In the genomic region with DNA sequence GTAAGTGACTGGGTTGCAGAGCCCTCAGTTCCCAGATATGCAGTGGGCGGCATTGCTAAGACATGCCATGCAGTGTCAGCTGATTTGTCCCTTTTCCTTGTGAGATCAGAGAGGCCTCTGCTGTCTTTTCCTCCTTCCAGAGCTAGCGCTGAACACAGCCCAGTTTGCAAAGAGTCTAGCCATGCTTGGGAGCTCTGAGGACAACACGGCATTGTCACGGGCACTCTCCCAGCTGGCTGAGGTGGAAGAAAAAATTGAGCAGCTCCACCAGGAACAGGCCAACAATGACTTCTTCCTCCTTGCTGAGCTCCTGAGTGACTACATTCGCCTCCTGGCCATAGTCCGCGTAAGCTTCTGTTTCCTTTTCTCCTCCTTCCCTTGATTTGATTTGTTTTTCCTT, we compare ENCODE assay signal across 12 cellular contexts.
"Had no signal": no experiment of that assay in that cellular context is flagged by ENCODE, and none has a peak within 500 bp of the region (broad histone marks: within the 10 kb centered on the region; RNA-seq: fewer than 3 reads in every experiment).

No MANE protein-coding gene starts in this region.

- DNase-seq: activated CD4-positive, CD25-positive, alpha-beta regulatory T cell treated with anti-CD3 and anti-CD28 coated beads, Interleukin-2, amount 50 U/mL, for 72 hours; amniotic stem cell; effector memory CD8-positive, alpha-beta T cell; mesenchymal stem cell; right lobe of liver; stimulated activated naive CD8-positive, alpha-beta T cell treated with anti-CD3 and anti-CD28 coated beads, Interleukin-15, Interleukin-2, amounts not matched to agents 100 U/mL and 50 U/mL, for 24 hours; T-helper 9 cell; upper lobe of right lung had no signal

- H3K4me1 ChIP-seq: right lobe of liver, suprapubic skin had no signal

- H3K27ac ChIP-seq: epithelial cell of prostate, right lobe of liver, SK-N-MC, suprapubic skin, upper lobe of right lung had no signal

- H3K9me3 ChIP-seq: right lobe of liver, suprapubic skin, upper lobe of right lung had no signal

- H3K4me3 ChIP-seq: right lobe of liver, SK-N-MC, suprapubic skin, upper lobe of right lung had no signal

- ATAC-seq: effector memory CD8-positive, alpha-beta T cell; left lobe of liver; right lobe of liver; stimulated activated naive CD8-positive, alpha-beta T cell treated with anti-CD3 and anti-CD28 coated beads, Interleukin-15, Interleukin-2, amounts not matched to agents 100 U/mL and 50 U/mL, for 24 hours had no signal

- H3K27me3 ChIP-seq: right lobe of liver, suprapubic skin, upper lobe of right lung had no signal
